In the genomic region with DNA sequence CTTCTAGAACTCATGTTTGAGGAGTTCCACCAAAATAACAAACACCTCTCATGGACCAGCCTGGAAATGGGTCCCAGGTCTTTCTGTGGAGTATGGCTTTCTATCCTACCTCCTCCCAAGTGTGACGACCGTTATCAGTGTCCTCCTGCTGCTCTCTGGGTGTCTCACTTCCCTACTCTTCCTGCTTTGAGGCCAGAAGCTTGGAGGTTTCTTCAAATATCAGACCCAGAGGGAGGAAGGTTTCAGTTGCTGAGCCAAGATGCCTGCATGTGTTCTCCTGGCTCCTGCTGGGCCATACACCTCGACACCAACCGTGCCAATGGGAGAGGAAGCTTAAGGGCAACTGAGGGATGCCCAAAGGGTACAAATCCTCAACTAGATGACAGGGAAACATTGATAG, we compare ENCODE assay signal across 1 cellular context.
TF ChIP-seq lines count a peak whose summit lies in the region.

No MANE protein-coding gene starts in this region.

TF ChIP-seq in K562, 482 proteins besides CTCF, POLR2A, EP300 and RAD21 (continued from another document and continues in another):
- TF ChIP-seq, protein P1, sequence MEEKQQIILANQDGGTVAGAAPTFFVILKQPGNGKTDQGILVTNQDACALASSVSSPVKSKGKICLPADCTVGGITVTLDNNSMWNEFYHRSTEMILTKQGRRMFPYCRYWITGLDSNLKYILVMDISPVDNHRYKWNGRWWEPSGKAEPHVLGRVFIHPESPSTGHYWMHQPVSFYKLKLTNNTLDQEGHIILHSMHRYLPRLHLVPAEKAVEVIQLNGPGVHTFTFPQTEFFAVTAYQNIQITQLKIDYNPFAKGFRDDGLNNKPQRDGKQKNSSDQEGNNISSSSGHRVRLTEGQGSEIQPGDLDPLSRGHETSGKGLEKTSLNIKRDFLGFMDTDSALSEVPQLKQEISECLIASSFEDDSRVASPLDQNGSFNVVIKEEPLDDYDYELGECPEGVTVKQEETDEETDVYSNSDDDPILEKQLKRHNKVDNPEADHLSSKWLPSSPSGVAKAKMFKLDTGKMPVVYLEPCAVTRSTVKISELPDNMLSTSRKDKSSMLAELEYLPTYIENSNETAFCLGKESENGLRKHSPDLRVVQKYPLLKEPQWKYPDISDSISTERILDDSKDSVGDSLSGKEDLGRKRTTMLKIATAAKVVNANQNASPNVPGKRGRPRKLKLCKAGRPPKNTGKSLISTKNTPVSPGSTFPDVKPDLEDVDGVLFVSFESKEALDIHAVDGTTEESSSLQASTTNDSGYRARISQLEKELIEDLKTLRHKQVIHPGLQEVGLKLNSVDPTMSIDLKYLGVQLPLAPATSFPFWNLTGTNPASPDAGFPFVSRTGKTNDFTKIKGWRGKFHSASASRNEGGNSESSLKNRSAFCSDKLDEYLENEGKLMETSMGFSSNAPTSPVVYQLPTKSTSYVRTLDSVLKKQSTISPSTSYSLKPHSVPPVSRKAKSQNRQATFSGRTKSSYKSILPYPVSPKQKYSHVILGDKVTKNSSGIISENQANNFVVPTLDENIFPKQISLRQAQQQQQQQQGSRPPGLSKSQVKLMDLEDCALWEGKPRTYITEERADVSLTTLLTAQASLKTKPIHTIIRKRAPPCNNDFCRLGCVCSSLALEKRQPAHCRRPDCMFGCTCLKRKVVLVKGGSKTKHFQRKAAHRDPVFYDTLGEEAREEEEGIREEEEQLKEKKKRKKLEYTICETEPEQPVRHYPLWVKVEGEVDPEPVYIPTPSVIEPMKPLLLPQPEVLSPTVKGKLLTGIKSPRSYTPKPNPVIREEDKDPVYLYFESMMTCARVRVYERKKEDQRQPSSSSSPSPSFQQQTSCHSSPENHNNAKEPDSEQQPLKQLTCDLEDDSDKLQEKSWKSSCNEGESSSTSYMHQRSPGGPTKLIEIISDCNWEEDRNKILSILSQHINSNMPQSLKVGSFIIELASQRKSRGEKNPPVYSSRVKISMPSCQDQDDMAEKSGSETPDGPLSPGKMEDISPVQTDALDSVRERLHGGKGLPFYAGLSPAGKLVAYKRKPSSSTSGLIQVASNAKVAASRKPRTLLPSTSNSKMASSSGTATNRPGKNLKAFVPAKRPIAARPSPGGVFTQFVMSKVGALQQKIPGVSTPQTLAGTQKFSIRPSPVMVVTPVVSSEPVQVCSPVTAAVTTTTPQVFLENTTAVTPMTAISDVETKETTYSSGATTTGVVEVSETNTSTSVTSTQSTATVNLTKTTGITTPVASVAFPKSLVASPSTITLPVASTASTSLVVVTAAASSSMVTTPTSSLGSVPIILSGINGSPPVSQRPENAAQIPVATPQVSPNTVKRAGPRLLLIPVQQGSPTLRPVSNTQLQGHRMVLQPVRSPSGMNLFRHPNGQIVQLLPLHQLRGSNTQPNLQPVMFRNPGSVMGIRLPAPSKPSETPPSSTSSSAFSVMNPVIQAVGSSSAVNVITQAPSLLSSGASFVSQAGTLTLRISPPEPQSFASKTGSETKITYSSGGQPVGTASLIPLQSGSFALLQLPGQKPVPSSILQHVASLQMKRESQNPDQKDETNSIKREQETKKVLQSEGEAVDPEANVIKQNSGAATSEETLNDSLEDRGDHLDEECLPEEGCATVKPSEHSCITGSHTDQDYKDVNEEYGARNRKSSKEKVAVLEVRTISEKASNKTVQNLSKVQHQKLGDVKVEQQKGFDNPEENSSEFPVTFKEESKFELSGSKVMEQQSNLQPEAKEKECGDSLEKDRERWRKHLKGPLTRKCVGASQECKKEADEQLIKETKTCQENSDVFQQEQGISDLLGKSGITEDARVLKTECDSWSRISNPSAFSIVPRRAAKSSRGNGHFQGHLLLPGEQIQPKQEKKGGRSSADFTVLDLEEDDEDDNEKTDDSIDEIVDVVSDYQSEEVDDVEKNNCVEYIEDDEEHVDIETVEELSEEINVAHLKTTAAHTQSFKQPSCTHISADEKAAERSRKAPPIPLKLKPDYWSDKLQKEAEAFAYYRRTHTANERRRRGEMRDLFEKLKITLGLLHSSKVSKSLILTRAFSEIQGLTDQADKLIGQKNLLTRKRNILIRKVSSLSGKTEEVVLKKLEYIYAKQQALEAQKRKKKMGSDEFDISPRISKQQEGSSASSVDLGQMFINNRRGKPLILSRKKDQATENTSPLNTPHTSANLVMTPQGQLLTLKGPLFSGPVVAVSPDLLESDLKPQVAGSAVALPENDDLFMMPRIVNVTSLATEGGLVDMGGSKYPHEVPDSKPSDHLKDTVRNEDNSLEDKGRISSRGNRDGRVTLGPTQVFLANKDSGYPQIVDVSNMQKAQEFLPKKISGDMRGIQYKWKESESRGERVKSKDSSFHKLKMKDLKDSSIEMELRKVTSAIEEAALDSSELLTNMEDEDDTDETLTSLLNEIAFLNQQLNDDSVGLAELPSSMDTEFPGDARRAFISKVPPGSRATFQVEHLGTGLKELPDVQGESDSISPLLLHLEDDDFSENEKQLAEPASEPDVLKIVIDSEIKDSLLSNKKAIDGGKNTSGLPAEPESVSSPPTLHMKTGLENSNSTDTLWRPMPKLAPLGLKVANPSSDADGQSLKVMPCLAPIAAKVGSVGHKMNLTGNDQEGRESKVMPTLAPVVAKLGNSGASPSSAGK (IDR thresholded peaks at IDR 0.05), result 0 out of 2 replicates have a peak, but pooled peaks have one; percentile 25
- TF ChIP-seq, protein P2, sequence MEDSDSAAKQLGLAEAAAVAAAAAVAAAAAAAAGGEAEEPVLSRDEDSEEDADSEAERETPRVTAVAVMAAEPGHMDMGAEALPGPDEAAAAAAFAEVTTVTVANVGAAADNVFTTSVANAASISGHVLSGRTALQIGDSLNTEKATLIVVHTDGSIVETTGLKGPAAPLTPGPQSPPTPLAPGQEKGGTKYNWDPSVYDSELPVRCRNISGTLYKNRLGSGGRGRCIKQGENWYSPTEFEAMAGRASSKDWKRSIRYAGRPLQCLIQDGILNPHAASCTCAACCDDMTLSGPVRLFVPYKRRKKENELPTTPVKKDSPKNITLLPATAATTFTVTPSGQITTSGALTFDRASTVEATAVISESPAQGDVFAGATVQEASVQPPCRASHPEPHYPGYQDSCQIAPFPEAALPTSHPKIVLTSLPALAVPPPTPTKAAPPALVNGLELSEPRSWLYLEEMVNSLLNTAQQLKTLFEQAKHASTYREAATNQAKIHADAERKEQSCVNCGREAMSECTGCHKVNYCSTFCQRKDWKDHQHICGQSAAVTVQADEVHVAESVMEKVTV (CRISPR knock-in tag; IDR thresholded peaks at IDR 0.05), result peak; percentile 20; the same call in 1 of the 2 replicates
- TF ChIP-seq FUS (optimal IDR thresholded peaks at IDR 0.05; ENCODE audit: low read depth, low read length) (no peak), CBX3 (IDR thresholded peaks at IDR 0.05; ENCODE audit: borderline replicate concordance in 1 of 2, low read length in 2 of 2) (no peak), SMARCA4 (IDR thresholded peaks at IDR 0.05) (0 out of 2 replicates have a peak, but pooled peaks have one; percentile 17), ZNF347 (CRISPR knock-in tag; IDR thresholded peaks at IDR 0.05; ENCODE audit: low read depth) (no peak), EZH2 (IDR thresholded peaks at IDR 0.05; ENCODE audit: borderline replicate concordance, low read depth, low read length) (no peak), HNRNPH1 (optimal IDR thresholded peaks at IDR 0.05; ENCODE audit: low read depth, low read length) (no peak), RBM39 (optimal IDR thresholded peaks at IDR 0.05; ENCODE audit: low read depth, low read length) (no peak), ZNF431 (CRISPR knock-in tag; IDR thresholded peaks at IDR 0.05) (no peak), TFAM (CRISPR knock-in tag; conservative IDR thresholded peaks at IDR 0.05) (no peak), ZNF408 (CRISPR knock-in tag; IDR thresholded peaks at IDR 0.05; ENCODE audit: low read depth) (no peak), RBM15 (IDR thresholded peaks at IDR 0.05; ENCODE audit: insufficient read depth, low read length) (no peak), ZNF830 (CRISPR knock-in tag; IDR thresholded peaks at IDR 0.05) (no peak), ETV5 (CRISPR knock-in tag; IDR thresholded peaks at IDR 0.05; ENCODE audit: low read depth) (peak; percentile 67), ZNF717 (CRISPR knock-in tag; IDR thresholded peaks at IDR 0.05) (no peak)
- TF ChIP-seq, protein P3, sequence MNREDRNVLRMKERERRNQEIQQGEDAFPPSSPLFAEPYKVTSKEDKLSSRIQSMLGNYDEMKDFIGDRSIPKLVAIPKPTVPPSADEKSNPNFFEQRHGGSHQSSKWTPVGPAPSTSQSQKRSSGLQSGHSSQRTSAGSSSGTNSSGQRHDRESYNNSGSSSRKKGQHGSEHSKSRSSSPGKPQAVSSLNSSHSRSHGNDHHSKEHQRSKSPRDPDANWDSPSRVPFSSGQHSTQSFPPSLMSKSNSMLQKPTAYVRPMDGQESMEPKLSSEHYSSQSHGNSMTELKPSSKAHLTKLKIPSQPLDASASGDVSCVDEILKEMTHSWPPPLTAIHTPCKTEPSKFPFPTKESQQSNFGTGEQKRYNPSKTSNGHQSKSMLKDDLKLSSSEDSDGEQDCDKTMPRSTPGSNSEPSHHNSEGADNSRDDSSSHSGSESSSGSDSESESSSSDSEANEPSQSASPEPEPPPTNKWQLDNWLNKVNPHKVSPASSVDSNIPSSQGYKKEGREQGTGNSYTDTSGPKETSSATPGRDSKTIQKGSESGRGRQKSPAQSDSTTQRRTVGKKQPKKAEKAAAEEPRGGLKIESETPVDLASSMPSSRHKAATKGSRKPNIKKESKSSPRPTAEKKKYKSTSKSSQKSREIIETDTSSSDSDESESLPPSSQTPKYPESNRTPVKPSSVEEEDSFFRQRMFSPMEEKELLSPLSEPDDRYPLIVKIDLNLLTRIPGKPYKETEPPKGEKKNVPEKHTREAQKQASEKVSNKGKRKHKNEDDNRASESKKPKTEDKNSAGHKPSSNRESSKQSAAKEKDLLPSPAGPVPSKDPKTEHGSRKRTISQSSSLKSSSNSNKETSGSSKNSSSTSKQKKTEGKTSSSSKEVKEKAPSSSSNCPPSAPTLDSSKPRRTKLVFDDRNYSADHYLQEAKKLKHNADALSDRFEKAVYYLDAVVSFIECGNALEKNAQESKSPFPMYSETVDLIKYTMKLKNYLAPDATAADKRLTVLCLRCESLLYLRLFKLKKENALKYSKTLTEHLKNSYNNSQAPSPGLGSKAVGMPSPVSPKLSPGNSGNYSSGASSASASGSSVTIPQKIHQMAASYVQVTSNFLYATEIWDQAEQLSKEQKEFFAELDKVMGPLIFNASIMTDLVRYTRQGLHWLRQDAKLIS (CRISPR knock-in tag; IDR thresholded peaks at IDR 0.05), result no peak
- TF ChIP-seq, protein P4, sequence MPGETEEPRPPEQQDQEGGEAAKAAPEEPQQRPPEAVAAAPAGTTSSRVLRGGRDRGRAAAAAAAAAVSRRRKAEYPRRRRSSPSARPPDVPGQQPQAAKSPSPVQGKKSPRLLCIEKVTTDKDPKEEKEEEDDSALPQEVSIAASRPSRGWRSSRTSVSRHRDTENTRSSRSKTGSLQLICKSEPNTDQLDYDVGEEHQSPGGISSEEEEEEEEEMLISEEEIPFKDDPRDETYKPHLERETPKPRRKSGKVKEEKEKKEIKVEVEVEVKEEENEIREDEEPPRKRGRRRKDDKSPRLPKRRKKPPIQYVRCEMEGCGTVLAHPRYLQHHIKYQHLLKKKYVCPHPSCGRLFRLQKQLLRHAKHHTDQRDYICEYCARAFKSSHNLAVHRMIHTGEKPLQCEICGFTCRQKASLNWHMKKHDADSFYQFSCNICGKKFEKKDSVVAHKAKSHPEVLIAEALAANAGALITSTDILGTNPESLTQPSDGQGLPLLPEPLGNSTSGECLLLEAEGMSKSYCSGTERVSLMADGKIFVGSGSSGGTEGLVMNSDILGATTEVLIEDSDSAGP (CRISPR knock-in tag; IDR thresholded peaks at IDR 0.05), result no peak
- TF ChIP-seq, protein P5, sequence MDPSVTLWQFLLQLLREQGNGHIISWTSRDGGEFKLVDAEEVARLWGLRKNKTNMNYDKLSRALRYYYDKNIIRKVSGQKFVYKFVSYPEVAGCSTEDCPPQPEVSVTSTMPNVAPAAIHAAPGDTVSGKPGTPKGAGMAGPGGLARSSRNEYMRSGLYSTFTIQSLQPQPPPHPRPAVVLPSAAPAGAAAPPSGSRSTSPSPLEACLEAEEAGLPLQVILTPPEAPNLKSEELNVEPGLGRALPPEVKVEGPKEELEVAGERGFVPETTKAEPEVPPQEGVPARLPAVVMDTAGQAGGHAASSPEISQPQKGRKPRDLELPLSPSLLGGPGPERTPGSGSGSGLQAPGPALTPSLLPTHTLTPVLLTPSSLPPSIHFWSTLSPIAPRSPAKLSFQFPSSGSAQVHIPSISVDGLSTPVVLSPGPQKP (CRISPR knock-in tag; IDR thresholded peaks at IDR 0.05), result no peak
- TF ChIP-seq, protein P6, sequence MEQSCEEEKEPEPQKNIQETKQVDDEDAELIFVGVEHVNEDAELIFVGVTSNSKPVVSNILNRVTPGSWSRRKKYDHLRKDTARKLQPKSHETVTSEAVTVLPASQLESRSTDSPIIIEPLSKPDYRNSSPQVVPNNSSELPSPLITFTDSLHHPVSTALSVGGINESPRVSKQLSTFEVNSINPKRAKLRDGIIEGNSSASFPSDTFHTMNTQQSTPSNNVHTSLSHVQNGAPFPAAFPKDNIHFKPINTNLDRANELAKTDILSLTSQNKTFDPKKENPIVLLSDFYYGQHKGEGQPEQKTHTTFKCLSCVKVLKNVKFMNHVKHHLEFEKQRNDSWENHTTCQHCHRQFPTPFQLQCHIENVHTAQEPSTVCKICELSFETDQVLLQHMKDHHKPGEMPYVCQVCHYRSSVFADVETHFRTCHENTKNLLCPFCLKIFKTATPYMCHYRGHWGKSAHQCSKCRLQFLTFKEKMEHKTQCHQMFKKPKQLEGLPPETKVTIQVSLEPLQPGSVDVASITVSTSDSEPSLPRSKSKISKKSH (CRISPR knock-in tag; IDR thresholded peaks at IDR 0.05), result no peak
- TF ChIP-seq, protein P7, sequence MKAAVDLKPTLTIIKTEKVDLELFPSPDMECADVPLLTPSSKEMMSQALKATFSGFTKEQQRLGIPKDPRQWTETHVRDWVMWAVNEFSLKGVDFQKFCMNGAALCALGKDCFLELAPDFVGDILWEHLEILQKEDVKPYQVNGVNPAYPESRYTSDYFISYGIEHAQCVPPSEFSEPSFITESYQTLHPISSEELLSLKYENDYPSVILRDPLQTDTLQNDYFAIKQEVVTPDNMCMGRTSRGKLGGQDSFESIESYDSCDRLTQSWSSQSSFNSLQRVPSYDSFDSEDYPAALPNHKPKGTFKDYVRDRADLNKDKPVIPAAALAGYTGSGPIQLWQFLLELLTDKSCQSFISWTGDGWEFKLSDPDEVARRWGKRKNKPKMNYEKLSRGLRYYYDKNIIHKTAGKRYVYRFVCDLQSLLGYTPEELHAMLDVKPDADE (conservative IDR thresholded peaks at IDR 0.05; ENCODE audit: control insufficient read depth, low read depth, low read length), result no peak
- TF ChIP-seq, protein P8, sequence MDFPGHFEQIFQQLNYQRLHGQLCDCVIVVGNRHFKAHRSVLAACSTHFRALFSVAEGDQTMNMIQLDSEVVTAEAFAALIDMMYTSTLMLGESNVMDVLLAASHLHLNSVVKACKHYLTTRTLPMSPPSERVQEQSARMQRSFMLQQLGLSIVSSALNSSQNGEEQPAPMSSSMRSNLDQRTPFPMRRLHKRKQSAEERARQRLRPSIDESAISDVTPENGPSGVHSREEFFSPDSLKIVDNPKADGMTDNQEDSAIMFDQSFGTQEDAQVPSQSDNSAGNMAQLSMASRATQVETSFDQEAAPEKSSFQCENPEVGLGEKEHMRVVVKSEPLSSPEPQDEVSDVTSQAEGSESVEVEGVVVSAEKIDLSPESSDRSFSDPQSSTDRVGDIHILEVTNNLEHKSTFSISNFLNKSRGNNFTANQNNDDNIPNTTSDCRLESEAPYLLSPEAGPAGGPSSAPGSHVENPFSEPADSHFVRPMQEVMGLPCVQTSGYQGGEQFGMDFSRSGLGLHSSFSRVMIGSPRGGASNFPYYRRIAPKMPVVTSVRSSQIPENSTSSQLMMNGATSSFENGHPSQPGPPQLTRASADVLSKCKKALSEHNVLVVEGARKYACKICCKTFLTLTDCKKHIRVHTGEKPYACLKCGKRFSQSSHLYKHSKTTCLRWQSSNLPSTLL (IDR thresholded peaks at IDR 0.05), result no peak
